Comparison of ENCODE assay signal across 1 cellular context in genomic region chr11:33912405-33913361, GRCh38.
TF ChIP-seq lines count a peak whose summit lies in the region.

No MANE protein-coding gene starts in this region.

TF ChIP-seq in GM23338, 12 proteins besides CTCF, POLR2A, EP300 and RAD21 (continued from another document):
- TF ChIP-seq, protein P1, sequence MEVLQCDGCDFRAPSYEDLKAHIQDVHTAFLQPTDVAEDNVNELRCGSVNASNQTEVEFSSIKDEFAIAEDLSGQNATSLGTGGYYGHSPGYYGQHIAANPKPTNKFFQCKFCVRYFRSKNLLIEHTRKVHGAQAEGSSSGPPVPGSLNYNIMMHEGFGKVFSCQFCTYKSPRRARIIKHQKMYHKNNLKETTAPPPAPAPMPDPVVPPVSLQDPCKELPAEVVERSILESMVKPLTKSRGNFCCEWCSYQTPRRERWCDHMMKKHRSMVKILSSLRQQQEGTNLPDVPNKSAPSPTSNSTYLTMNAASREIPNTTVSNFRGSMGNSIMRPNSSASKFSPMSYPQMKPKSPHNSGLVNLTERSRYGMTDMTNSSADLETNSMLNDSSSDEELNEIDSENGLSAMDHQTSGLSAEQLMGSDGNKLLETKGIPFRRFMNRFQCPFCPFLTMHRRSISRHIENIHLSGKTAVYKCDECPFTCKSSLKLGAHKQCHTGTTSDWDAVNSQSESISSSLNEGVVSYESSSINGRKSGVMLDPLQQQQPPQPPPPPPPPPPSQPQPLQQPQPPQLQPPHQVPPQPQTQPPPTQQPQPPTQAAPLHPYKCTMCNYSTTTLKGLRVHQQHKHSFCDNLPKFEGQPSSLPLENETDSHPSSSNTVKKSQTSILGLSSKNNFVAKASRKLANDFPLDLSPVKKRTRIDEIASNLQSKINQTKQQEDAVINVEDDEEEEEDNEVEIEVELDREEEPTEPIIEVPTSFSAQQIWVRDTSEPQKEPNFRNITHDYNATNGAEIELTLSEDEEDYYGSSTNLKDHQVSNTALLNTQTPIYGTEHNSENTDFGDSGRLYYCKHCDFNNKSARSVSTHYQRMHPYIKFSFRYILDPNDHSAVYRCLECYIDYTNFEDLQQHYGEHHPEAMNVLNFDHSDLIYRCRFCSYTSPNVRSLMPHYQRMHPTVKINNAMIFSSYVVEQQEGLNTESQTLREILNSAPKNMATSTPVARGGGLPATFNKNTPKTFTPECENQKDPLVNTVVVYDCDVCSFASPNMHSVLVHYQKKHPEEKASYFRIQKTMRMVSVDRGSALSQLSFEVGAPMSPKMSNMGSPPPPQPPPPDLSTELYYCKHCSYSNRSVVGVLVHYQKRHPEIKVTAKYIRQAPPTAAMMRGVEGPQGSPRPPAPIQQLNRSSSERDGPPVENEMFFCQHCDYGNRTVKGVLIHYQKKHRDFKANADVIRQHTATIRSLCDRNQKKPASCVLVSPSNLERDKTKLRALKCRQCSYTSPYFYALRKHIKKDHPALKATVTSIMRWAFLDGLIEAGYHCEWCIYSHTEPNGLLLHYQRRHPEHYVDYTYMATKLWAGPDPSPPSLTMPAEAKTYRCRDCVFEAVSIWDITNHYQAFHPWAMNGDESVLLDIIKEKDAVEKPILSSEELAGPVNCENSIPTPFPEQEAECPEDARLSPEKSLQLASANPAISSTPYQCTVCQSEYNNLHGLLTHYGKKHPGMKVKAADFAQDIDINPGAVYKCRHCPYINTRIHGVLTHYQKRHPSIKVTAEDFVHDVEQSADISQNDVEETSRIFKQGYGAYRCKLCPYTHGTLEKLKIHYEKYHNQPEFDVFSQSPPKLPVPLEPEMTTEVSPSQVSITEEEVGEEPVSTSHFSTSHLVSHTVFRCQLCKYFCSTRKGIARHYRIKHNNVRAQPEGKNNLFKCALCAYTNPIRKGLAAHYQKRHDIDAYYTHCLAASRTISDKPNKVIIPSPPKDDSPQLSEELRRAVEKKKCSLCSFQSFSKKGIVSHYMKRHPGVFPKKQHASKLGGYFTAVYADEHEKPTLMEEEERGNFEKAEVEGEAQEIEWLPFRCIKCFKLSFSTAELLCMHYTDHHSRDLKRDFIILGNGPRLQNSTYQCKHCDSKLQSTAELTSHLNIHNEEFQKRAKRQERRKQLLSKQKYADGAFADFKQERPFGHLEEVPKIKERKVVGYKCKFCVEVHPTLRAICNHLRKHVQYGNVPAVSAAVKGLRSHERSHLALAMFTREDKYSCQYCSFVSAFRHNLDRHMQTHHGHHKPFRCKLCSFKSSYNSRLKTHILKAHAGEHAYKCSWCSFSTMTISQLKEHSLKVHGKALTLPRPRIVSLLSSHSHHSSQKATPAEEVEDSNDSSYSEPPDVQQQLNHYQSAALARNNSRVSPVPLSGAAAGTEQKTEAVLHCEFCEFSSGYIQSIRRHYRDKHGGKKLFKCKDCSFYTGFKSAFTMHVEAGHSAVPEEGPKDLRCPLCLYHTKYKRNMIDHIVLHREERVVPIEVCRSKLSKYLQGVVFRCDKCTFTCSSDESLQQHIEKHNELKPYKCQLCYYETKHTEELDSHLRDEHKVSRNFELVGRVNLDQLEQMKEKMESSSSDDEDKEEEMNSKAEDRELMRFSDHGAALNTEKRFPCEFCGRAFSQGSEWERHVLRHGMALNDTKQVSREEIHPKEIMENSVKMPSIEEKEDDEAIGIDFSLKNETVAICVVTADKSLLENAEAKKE (CRISPR knock-in tag; IDR thresholded peaks at IDR 0.05) = no peak
- TF ChIP-seq POLR2AphosphoS5 (IDR thresholded peaks at IDR 0.05; ENCODE audit: low read depth) = no peak
- TF ChIP-seq ZNF331 (CRISPR knock-in tag; IDR thresholded peaks at IDR 0.05; ENCODE audit: low read depth) = no peak
- no peak for TF ChIP-seq NANOG (IDR thresholded peaks at IDR 0.05; ENCODE audit: borderline replicate concordance)
